In the genomic region with DNA sequence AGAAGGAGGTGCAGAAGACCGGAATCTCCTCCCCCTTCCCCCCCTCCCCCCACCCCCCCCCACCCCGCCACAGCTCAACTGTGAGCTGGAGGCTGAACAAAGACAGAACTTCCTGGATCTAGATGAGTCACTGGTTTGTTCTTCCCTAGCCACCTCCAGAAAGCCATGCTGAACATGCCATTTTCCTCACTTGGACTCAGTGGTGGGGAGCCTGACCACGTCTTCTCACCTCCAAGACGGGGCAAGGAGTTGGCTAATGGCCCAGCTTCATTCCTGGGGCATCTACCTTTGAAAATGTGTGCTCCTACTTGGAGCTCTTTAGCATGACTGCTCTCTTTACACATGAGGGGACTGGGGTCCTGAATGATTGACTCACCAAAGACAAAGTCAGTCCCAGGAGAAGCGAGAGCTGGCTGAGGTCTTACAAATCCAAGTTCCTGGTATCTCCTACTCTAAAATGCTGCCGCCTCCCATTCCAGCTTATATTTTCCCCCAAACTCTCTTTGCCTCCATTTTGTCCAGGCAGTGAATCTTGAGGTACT, we compare ENCODE assay signal across 9 cellular contexts. TPM values are rescaled to one million over a fixed set of nuclear protein-coding genes. Genes with fewer than 3 reads are reported as not detected.
DNase-seq lines count a peak whose midpoint lies in the region; ATAC-seq, FAIRE-seq and TF ChIP-seq lines count a peak whose summit lies in the region.
"Had no signal": no experiment of that assay in that cellular context is flagged by ENCODE, and none has a peak within 500 bp of the region (broad histone marks: within the 10 kb centered on the region; RNA-seq: fewer than 3 reads in every experiment).

No MANE protein-coding gene starts in this region.

- no peaks in the 10 kb centered on the region for H3K36me3 ChIP-seq in vagina
- H3K36me3 ChIP-seq: HAP-1 had no signal

- ATAC-seq in HG03457 (IDR thresholded peaks at IDR 0.05; ENCODE audit: unreplicated experiment), result no peak

- peak; percentile 48 for FAIRE-seq in GM12892 (lab: Jason Lieb, UNC)

- DNase-seq in GM12892 (ENCODE audit: insufficient read length) (no peak), NCI-H2196 (lab: John Stamatoyannopoulos, UW; ENCODE audit: unreplicated experiment) (peak; percentile 27), dermis blood vessel endothelial cell (peak; percentile 85), non-pigmented ciliary epithelial cell (ENCODE audit: low read depth) (peak; percentile 35), NCI-H1092 (lab: John Stamatoyannopoulos, UW) (no peak), vagina (ENCODE audit: extremely low spot score in 2 of 2) (no peak), putamen (ENCODE audit: low spot score) (no peak)

- no peak for TF ChIP-seq CTCF in vagina (IDR thresholded peaks at IDR 0.05)

- TF ChIP-seq POLR2A in GM12892 (IDR thresholded peaks at IDR 0.05; ENCODE audit: low read depth, low read length), result no peak
- TF ChIP-seq POLR2A in vagina (IDR thresholded peaks at IDR 0.05), result no peak

- no peaks in the 10 kb centered on the region for H3K27me3 ChIP-seq in vagina

- no peak overlapping the region for H3K27ac ChIP-seq in vagina

- intact Hi-C loops in vagina (cut with DNase I), result no loop called here

- H3K4me3 ChIP-seq in vagina, result no peak overlapping the region
- H3K4me3 ChIP-seq: HAP-1 had no signal

- H3K4me1 ChIP-seq in vagina, result no peaks in the 10 kb centered on the region

- no peaks in the 10 kb centered on the region for H3K9me3 ChIP-seq in vagina
- H3K9me3 ChIP-seq: HAP-1 had no signal

RNA-seq across cellular contexts. Expression of a gene that starts 22.6 kb away (rescaled TPM):
- polyA plus RNA-seq in GM12892 (2012; ENCODE audit: missing spikeins), result 0.19 TPM
- total RNA-seq in dermis blood vessel endothelial cell (5.3 and 5.4 TPM in 2 replicates), vagina (9.3 TPM)

Comparison
In these comparisons a context has a peak if more than half of its experiments do, and no peak if none do; other contexts are left out.
1. DNase-seq: peak in NCI-H2196 (single experiment), dermis blood vessel endothelial cell (single experiment) and non-pigmented ciliary epithelial cell (single experiment); none in GM12892 (single experiment), NCI-H1092 (single experiment), vagina (0 of 2) and putamen (single experiment).